In the genomic region with DNA sequence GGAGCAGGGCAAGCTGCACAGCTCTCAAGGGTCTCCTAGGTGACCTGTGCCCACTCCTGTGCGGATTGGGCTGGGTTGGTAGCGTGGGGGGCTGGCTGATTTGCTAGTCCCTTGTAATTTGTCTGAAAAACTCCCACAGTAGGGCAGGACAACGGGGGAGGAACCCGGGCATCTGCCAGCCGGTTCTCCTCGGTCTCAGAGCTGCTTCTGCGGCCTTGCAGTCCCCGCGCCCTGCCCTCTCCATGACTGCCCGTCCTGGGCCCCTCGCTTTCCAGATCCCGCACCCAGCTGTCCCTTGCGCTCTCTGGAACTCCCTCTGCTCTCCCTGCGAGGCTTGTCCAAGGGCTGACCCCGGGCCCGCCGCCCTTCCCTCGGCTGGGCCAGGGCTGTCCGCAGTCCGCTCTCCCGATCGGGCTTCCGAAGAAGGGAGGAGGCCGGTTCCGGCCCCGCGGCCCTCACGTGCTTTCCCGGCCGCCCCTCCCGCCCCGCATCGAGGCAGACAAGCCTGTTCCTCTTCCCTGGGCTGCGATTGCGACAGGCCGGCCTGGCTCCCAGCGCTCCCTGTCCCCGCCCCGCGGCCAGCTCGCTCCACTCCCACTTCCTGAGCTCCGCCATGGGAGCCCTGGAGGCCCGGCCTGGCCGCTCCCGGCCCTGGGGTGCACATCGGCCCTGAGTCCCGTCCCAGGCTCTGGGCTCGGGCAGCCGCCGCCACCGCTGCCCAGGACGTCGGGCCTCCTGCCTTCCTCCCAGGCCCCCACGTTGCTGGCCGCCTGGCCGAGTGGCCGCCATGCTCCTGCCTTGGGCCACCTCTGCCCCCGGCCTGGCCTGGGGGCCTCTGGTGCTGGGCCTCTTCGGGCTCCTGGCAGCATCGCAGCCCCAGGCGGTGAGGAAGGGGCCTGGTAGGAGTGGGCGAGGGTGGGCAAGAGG, we compare ENCODE assay signal across 8 cellular contexts. TPM values are rescaled to one million over a fixed set of nuclear protein-coding genes. Genes with fewer than 3 reads are reported as not detected.
DNase-seq lines count a peak whose midpoint lies in the region; ATAC-seq, FAIRE-seq and TF ChIP-seq lines count a peak whose summit lies in the region.

A gene (plus strand): TSS at position 591 of the 927 bp plus-strand sequence. CDS start 197 bp downstream, at position 788.

- DNase-seq in HUDEP-2 (lab: John Stamatoyannopoulos, UW; ENCODE audit: unreplicated experiment in 76 of 76) (peak in 62 of 76 experiments; percentile 11 to 81 (median 48)), esophagus squamous epithelium (lab: John Stamatoyannopoulos, UW) (peak; percentile 62), upper lobe of left lung (peak; percentile 99), GM12892 (ENCODE audit: insufficient read length) (no peak)

- FAIRE-seq in GM12892 (lab: Jason Lieb, UNC), result no peak

- peaks cover 0 to 16% (median 0%) of the 10 kb centered on the region in 11 experiments; a peak in 4 of 22 replicates for H4K20me1 ChIP-seq in BLaER1 treated with 17β-estradiol and CSF1 and Interleukin-3, amounts not matched to agents 10 nM and 100 nM

- H3K9ac ChIP-seq in BLaER1 treated with 17β-estradiol and CSF1 and Interleukin-3, amounts not matched to agents 10 nM and 100 nM, result peak within 1 kb of the TSS; percentile 74 to 95 (median 81)
- peak within 1 kb of the TSS; percentile 98 for H3K9ac ChIP-seq in mucosa of stomach (ENCODE audit: low read length)

- WGBS in esophagus squamous epithelium, 2 donors, result 4 to 20% methylated on average over 10 to 14 of the region's 62 CpGs
- 3 to 7% methylated on average over 4 to 48 of the region's 62 CpGs for WGBS in upper lobe of left lung, 2 donors

- H3K9me3 ChIP-seq in BLaER1 treated with 17β-estradiol and CSF1 and Interleukin-3, amounts not matched to agents 10 nM and 100 nM (replicated peaks in 1 of 11), result no peaks in the 10 kb centered on the region
- H3K9me3 ChIP-seq in esophagus squamous epithelium, result no peaks in the 10 kb centered on the region
- H3K9me3 ChIP-seq in mucosa of stomach (ENCODE audit: control insufficient read depth, low read length), result no peaks in the 10 kb centered on the region
- H3K9me3 ChIP-seq in upper lobe of left lung, result no peaks in the 10 kb centered on the region

- peak in 2 of 4 donors; percentile 81 to 88 for TF ChIP-seq POLR2A in esophagus squamous epithelium (IDR thresholded peaks at IDR 0.05)
- TF ChIP-seq POLR2A in upper lobe of left lung (IDR thresholded peaks at IDR 0.05), result peak in 3 of 4 donors; percentile 63 to 90 (median 63)
- TF ChIP-seq POLR2A in GM12892 (IDR thresholded peaks at IDR 0.05; ENCODE audit: low read depth, low read length), result no peak

- ATAC-seq in upper lobe of left lung (ENCODE audit: low FRiP score in 2 of 2) (peak; percentile 96 to 99), HG02852 (IDR thresholded peaks at IDR 0.05; ENCODE audit: unreplicated experiment) (no peak)

- intact Hi-C loops in esophagus squamous epithelium (cut with DNase I), result no loop called here

- peaks cover 0 to 37% (median 7%) of the 10 kb centered on the region in 11 experiments; a peak in 10 of 22 replicates for H3K36me3 ChIP-seq in BLaER1 treated with 17β-estradiol and CSF1 and Interleukin-3, amounts not matched to agents 10 nM and 100 nM
- H3K36me3 ChIP-seq in esophagus squamous epithelium, result peaks cover 8 to 30% (median 10%) of the 10 kb centered on the region in 3 donors
- H3K36me3 ChIP-seq in mucosa of stomach (ENCODE audit: control insufficient read depth, insufficient read depth, low read length), result no peaks in the 10 kb centered on the region
- H3K36me3 ChIP-seq in upper lobe of left lung, result peaks cover 0 to 31% (median 21%) of the 10 kb centered on the region in 4 donors

- H3K4me3 ChIP-seq in BLaER1 treated with 17β-estradiol and CSF1 and Interleukin-3, amounts not matched to agents 10 nM and 100 nM, result peak within 1 kb of the TSS; percentile 5 to 84 (median 66); a peak in 19 of 20 replicates
- peak within 1 kb of the TSS; percentile 66 to 97 (median 90) for H3K4me3 ChIP-seq in esophagus squamous epithelium
- peak within 1 kb of the TSS; percentile 68 for H3K4me3 ChIP-seq in mucosa of stomach (ENCODE audit: low read length)
- peak within 1 kb of the TSS; percentile 67 to 76 (median 72) for H3K4me3 ChIP-seq in upper lobe of left lung

- TF ChIP-seq CTCF in VCaP (conservative IDR thresholded peaks at IDR 0.05) (0 out of 2 replicates have a peak, but pooled peaks have one; percentile 11), esophagus squamous epithelium (IDR thresholded peaks at IDR 0.05) (peak in 2 of 6 experiments; percentile 9 to 12), upper lobe of left lung (IDR thresholded peaks at IDR 0.05) (peak in 3 of 6 experiments; percentile 21 to 40 (median 33))

- peak in 2 of 4 donors; percentile 94 to 96 for TF ChIP-seq EP300 in upper lobe of left lung (IDR thresholded peaks at IDR 0.05)

- peaks cover 0 to 40% (median 29%) of the 10 kb centered on the region in 11 experiments; a peak in 15 of 22 replicates for H3K27me3 ChIP-seq in BLaER1 treated with 17β-estradiol and CSF1 and Interleukin-3, amounts not matched to agents 10 nM and 100 nM
- H3K27me3 ChIP-seq in esophagus squamous epithelium (no peaks in the 10 kb centered on the region), mucosa of stomach (ENCODE audit: control insufficient read depth, insufficient read depth, low read length) (no peaks in the 10 kb centered on the region), upper lobe of left lung (no peaks in the 10 kb centered on the region)

- peaks cover 20 to 94% (median 49%) of the 10 kb centered on the region in 10 experiments for H3K4me1 ChIP-seq in BLaER1 treated with 17β-estradiol and CSF1 and Interleukin-3, amounts not matched to agents 10 nM and 100 nM
- H3K4me1 ChIP-seq in esophagus squamous epithelium, result peaks cover 51 to 87% (median 63%) of the 10 kb centered on the region in 3 donors
- peaks cover 39% of the 10 kb centered on the region for H3K4me1 ChIP-seq in mucosa of stomach (ENCODE audit: control insufficient read depth, insufficient read depth, low read length)
- peaks cover 47 to 77% (median 54%) of the 10 kb centered on the region in 4 donors for H3K4me1 ChIP-seq in upper lobe of left lung

- H3K4me2 ChIP-seq in BLaER1 treated with 17β-estradiol and CSF1 and Interleukin-3, amounts not matched to agents 10 nM and 100 nM, result peak within 1 kb of the TSS; percentile 81 to 100 (median 98)

- peak within 1 kb of the TSS; percentile 66 to 96 (median 90) for H3K27ac ChIP-seq in BLaER1 treated with 17β-estradiol and CSF1 and Interleukin-3, amounts not matched to agents 10 nM and 100 nM
- H3K27ac ChIP-seq in VCaP, result peak within 1 kb of the TSS; percentile 97
- H3K27ac ChIP-seq in esophagus squamous epithelium, result peak within 1 kb of the TSS; percentile 94 to 99 (median 98)
- peak within 1 kb of the TSS; percentile 90 to 99 (median 97) for H3K27ac ChIP-seq in upper lobe of left lung

RNA-seq across cellular contexts. Expression of the gene that starts here (rescaled TPM):
- total RNA-seq in esophagus squamous epithelium (100 to 1,000 TPM in 3 of 4 donors, 10 to 100 TPM in 1; 98.2 to 171 (median 136) TPM), upper lobe of left lung (100 to 1,000 TPM in 5 of 6 donors, 10 to 100 TPM in 1; 84.9 to 207 (median 150) TPM)
- polyA plus RNA-seq in GM12892 (2012; ENCODE audit: missing spikeins), result 0.40 TPM
